ENCODE assay signal across 35 cellular contexts in the genomic region with DNA sequence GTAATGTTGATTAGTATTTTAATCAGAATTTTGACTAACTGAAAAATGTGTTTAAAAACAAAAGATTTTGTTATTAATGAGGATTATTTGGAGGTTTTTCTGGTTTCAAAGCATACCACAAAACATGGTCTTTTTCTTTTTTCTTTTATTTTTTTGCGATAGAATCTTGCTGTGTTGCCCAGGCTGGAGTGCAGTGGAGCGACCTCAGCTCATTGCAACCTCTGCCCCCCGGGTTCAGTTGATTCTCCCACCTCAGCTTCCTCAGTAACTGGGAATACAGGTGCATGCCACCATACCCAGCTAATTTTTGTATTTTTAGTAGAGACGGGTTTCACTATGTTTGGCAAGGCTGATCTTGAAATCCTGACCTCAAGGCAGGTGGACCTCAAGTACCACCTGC.
"Had no signal": no experiment of that assay in that cellular context is flagged by ENCODE, and none has a peak within 500 bp of the region (broad histone marks: within the 10 kb centered on the region; RNA-seq: fewer than 3 reads in every experiment).

No MANE protein-coding gene starts in this region.

- H3K4me2 ChIP-seq: SK-N-SH had no signal

- H3K4me3 Mint-ChIP-seq: activated CD4-positive, alpha-beta T cell treated with anti-CD3 and anti-CD28 coated beads for 36 hours; activated CD4-positive, alpha-beta T cell treated with anti-CD3 and anti-CD28 coated beads, Interleukin-2, amount 10 ng/mL, durations not matched to agents 7 days and 5 days; activated CD8-positive, alpha-beta T cell treated with anti-CD3 and anti-CD28 coated beads, Interleukin-2, amount 10 ng/mL, durations not matched to agents 7 days and 5 days; activated naive CD4-positive, alpha-beta T cell treated with anti-CD3 and anti-CD28 coated beads for 36 hours; activated T-cell treated with anti-CD3 and anti-CD28 coated beads, Interleukin-2, amount 50 U/mL, for 4 hours; activated T-helper 1 cell treated with anti-CD3 and anti-CD28 coated beads, Interleukin-12 subunit alpha, Interleukin-12 subunit beta, Interleukin-2, Interleukin-4 antibody, amounts not matched to agents 30 ng/mL and 10 ng/mL and 1 ng/mL, durations not matched to agents 14 hours and 24 hours and 36 hours had no signal

- H3K9me3 Mint-ChIP-seq: activated CD4-positive, alpha-beta T cell treated with anti-CD3 and anti-CD28 coated beads, Interleukin-2, amount 10 ng/mL, durations not matched to agents 7 days and 5 days; activated naive CD4-positive, alpha-beta T cell treated with anti-CD3 and anti-CD28 coated beads for 36 hours; activated naive CD4-positive, alpha-beta T cell treated with anti-CD3 and anti-CD28 coated beads, Interleukin-2, amount 50 U/mL, for 72 hours; activated T-cell treated with anti-CD3 and anti-CD28 coated beads, Interleukin-2, amount 50 U/mL, for 4 hours; activated T-helper 1 cell treated with anti-CD3 and anti-CD28 coated beads, Interleukin-12 subunit alpha, Interleukin-12 subunit beta, Interleukin-2, Interleukin-4 antibody, amounts not matched to agents 30 ng/mL and 10 ng/mL and 1 ng/mL, durations not matched to agents 14 hours and 24 hours and 36 hours had no signal

- H3K27me3 ChIP-seq: adrenal gland, body of pancreas, breast epithelium, Peyer's patch, SJSA1 had no signal

- DNase-seq: activated CD4-positive, alpha-beta T cell treated with anti-CD3 and anti-CD28 coated beads for 36 hours; activated CD4-positive, alpha-beta T cell treated with anti-CD3 and anti-CD28 coated beads, Interleukin-2, amount 10 ng/mL, durations not matched to agents 7 days and 5 days; activated CD4-positive, alpha-beta T cell treated with anti-CD3 and anti-CD28 coated beads, Interleukin-2, amount 50 U/mL, for 48 hours; activated CD8-positive, alpha-beta memory T cell treated with anti-CD3 and anti-CD28 coated beads, Interleukin-2, amount 50 U/mL, for 4 hours; activated CD8-positive, alpha-beta T cell treated with anti-CD3 and anti-CD28 coated beads, Interleukin-2, amount 10 ng/mL, durations not matched to agents 7 days and 5 days; activated gamma-delta T cell treated with Interleukin-2 at 50 U/mL for 16 hours; activated naive CD4-positive, alpha-beta T cell treated with anti-CD3 and anti-CD28 coated beads for 36 hours; activated T-cell treated with anti-CD3 and anti-CD28 coated beads for 4 hours; activated T-cell treated with anti-CD3 and anti-CD28 coated beads, Interleukin-2, amount 50 U/mL, for 4 hours; adrenal gland; body of pancreas; Karpas-422; NCI-H1105; NCI-H1417 treated with DMSO at 0.1 percent for 48 hours; NCI-H187 treated with DMSO at 0.1 percent for 48 hours; NCI-H2081; NCI-H2171 treated with DMSO at 0.1 percent for 48 hours; NCI-H2227 treated with DMSO at 0.1 percent for 48 hours; NCI-H446; NCI-H510A treated with DMSO at 0.1 percent for 48 hours; NCI-H526 treated with DMSO at 0.1 percent for 48 hours; NCI-H774; PC-3; Peyer's patch; RPMI8226; SHP77 treated with DMSO at 0.1 percent for 48 hours; SK-N-SH; SW 1271; T-helper 1 cell; T1000 had no signal

- H3K9ac ChIP-seq: SK-N-SH had no signal

- H3K27me3 Mint-ChIP-seq: activated CD4-positive, alpha-beta T cell treated with anti-CD3 and anti-CD28 coated beads for 36 hours; activated CD4-positive, alpha-beta T cell treated with anti-CD3 and anti-CD28 coated beads, Interleukin-2, amount 10 ng/mL, durations not matched to agents 7 days and 5 days had no signal

- H3K27ac Mint-ChIP-seq: activated CD4-positive, alpha-beta T cell treated with anti-CD3 and anti-CD28 coated beads for 36 hours; activated naive CD4-positive, alpha-beta T cell treated with anti-CD3 and anti-CD28 coated beads for 36 hours; activated naive CD4-positive, alpha-beta T cell treated with anti-CD3 and anti-CD28 coated beads, Interleukin-2, amount 50 U/mL, for 72 hours; activated T-helper 1 cell treated with anti-CD3 and anti-CD28 coated beads, Interleukin-12 subunit alpha, Interleukin-12 subunit beta, Interleukin-2, Interleukin-4 antibody, amounts not matched to agents 30 ng/mL and 10 ng/mL and 1 ng/mL, durations not matched to agents 14 hours and 24 hours and 36 hours had no signal

- ATAC-seq: activated CD4-positive, alpha-beta T cell treated with anti-CD3 and anti-CD28 coated beads for 36 hours; activated CD4-positive, CD25-positive, alpha-beta regulatory T cell treated with anti-CD3 and anti-CD28 coated beads, Interleukin-2, amount 50 U/mL, for 24 hours; activated CD8-positive, alpha-beta T cell treated with anti-CD3 and anti-CD28 coated beads, Interleukin-2, amount 10 ng/mL, durations not matched to agents 7 days and 5 days; activated naive CD4-positive, alpha-beta T cell treated with anti-CD3 and anti-CD28 coated beads, Interleukin-2, amount 50 U/mL, for 72 hours; activated T-cell treated with anti-CD3 and anti-CD28 coated beads, Interleukin-2, amount 50 U/mL, for 4 hours; body of pancreas; PC-3 had no signal

- H3K4me3 ChIP-seq: adrenal gland, body of pancreas, breast epithelium, Peyer's patch, SJSA1 had no signal

- H3K4me1 ChIP-seq: body of pancreas, breast epithelium, Peyer's patch, SJSA1 had no signal

- H3K27ac ChIP-seq: adrenal gland, body of pancreas, breast epithelium, Peyer's patch, SJSA1 had no signal

- H3K9me3 ChIP-seq: adrenal gland, body of pancreas, breast epithelium, Peyer's patch, SJSA1, SK-N-SH had no signal
